ENCODE assay signal across 24 cellular contexts in the genomic region with DNA sequence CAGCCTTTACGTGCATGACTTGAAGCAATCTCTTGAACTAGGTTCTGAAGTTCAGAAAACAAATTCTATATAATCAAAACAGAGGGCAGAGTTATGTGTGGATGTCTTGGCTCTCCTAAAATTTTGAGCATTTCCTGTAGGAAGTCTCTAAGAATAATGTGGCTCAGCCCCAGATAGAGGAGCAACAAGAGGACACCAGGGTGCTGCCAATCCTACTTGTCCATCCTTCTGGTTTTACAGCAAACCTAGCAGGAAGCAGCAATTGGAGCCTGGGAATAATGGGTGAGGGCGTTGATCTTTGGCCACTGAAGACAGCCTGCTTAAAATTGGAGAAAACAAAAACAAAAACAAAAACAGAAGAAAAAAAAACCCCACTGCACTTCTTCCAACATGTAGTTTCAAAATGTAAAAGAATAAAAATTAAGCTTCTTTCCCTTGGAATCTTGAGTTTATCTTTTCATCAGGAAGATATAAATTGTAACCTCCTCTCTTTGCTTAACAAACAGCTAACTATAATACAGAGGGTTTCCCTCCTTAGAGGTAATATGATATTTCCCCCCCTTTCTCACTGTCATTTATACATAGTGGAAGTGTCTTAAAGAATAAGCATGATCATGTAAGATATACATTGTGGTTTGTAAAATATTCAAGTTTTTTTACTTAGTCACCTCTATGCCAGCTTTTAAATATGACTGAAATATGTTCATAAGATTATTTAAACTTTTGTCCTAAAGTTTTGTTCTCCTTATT.
DNase-seq lines count a peak whose midpoint lies in the region; ATAC-seq, FAIRE-seq and TF ChIP-seq lines count a peak whose summit lies in the region.
"Had no signal": no experiment of that assay in that cellular context is flagged by ENCODE, and none has a peak within 500 bp of the region (broad histone marks: within the 10 kb centered on the region; RNA-seq: fewer than 3 reads in every experiment).

No MANE protein-coding gene starts in this region.

- DNase-seq in NCI-H748 (lab: John Stamatoyannopoulos, UW; ENCODE audit: unreplicated experiment) (peak; percentile 88), H1 (ENCODE audit: low read depth in 1 of 2, low spot score in 2 of 2) (no peak), nephron progenitor cell (no peak), GM19239 (ENCODE audit: insufficient read length, low spot score) (no peak)
- DNase-seq in activated CD8-positive, alpha-beta T cell treated with anti-CD3 and anti-CD28 coated beads, Interleukin-2, amount 10 ng/mL, durations not matched to agents 7 days and 5 days = no peak
- DNase-seq: activated CD4-positive, alpha-beta memory T cell treated with anti-CD3 and anti-CD28 coated beads for 36 hours; activated naive CD4-positive, alpha-beta T cell treated with anti-CD3 and anti-CD28 coated beads, Interleukin-2, amount 50 U/mL, for 16 hours; activated T-cell treated with anti-CD3 and anti-CD28 coated beads, Interleukin-2, amount 50 U/mL, for 4 hours; DMS 273 treated with DMSO at 0.1 percent for 48 hours; kidney; mammary epithelial cell; naive thymus-derived CD8-positive, alpha-beta T cell; NCI-H1092; NCI-H2081 treated with DMSO at 0.1 percent for 48 hours; NCI-H446 treated with DMSO at 0.1 percent for 48 hours; stimulated activated CD4-positive, alpha-beta T cell treated with anti-CD3 and anti-CD28 coated beads, Interleukin-2, amount 100 ng/mL, for 48 hours; T-cell; WERI-Rb-1 had no signal

- no peak overlapping the region for H3K14ac ChIP-seq in H1 (ENCODE audit: insufficient read length)

- no peak overlapping the region for H3K4me3 Mint-ChIP-seq in nephron progenitor cell
- H3K4me3 Mint-ChIP-seq in activated CD8-positive, alpha-beta T cell treated with anti-CD3 and anti-CD28 coated beads, Interleukin-2, amount 10 ng/mL, durations not matched to agents 7 days and 5 days = no peak overlapping the region
- H3K4me3 Mint-ChIP-seq: activated CD4-positive, alpha-beta memory T cell treated with anti-CD3 and anti-CD28 coated beads for 36 hours; activated T-cell treated with anti-CD3 and anti-CD28 coated beads, Interleukin-2, amount 50 U/mL, for 4 hours; naive thymus-derived CD8-positive, alpha-beta T cell; T-cell had no signal

- H3K23ac ChIP-seq in H1 (ENCODE audit: insufficient read length) = no peak overlapping the region

- H3K4me3 ChIP-seq in ACC112 (ENCODE audit: low read depth, low read length) = peak overlapping the region; percentile 32; the same call in 1 of the 2 replicates
- H3K4me3 ChIP-seq in H1 (ENCODE audit: extremely low read depth in 1 of 4, insufficient read depth in 2 of 4, low read depth in 3 of 4, low read length in 4 of 4) = no peak overlapping the region
- H3K4me3 ChIP-seq: A549 had no signal

- H3K27ac ChIP-seq in ACC112 (ENCODE audit: low read depth, low read length) = peak overlapping the region; percentile 20
- H3K27ac ChIP-seq in H1 (ENCODE audit: low read depth, low read length) = no peak overlapping the region
- H3K27ac ChIP-seq: A549, C4-2B, WERI-Rb-1 had no signal

- H3K9ac ChIP-seq in H1 (replicated peaks in 1 of 4; ENCODE audit: extremely low read depth in 1 of 4, low read depth in 3 of 4, low read length in 3 of 4) = no peak overlapping the region

- peaks cover 33% of the 10 kb centered on the region for H3K4me1 ChIP-seq in ACC112 (ENCODE audit: control insufficient read depth, insufficient read depth, low read length, unreplicated experiment)
- H3K4me1 ChIP-seq in H1 (replicated peaks in 1 of 4; ENCODE audit: control insufficient read depth in 3 of 4, insufficient read depth in 4 of 4, low read length in 3 of 4) = no peaks in the 10 kb centered on the region

- TF ChIP-seq CTCF in H1 (IDR thresholded peaks at IDR 0.05; ENCODE audit: control extremely low read depth in 1 of 3, insufficient read depth in 1 of 3, low read depth in 1 of 3, low read length in 3 of 3) = no peak
- no peak for TF ChIP-seq CTCF in nephron progenitor cell (IDR thresholded peaks at IDR 0.05)

- ATAC-seq in HG02642 (IDR thresholded peaks at IDR 0.05; ENCODE audit: poor library complexity, unreplicated experiment) (no peak), HG02970 (IDR thresholded peaks at IDR 0.05; ENCODE audit: low FRiP score, unreplicated experiment) (no peak)
- no peak for ATAC-seq in activated CD8-positive, alpha-beta T cell treated with anti-CD3 and anti-CD28 coated beads, Interleukin-2, amount 10 ng/mL, durations not matched to agents 7 days and 5 days
- ATAC-seq: A549; activated T-cell treated with anti-CD3 and anti-CD28 coated beads, Interleukin-2, amount 50 U/mL, for 4 hours; naive thymus-derived CD8-positive, alpha-beta T cell; T-cell had no signal

- no peak for TF ChIP-seq RAD21 in H1 (IDR thresholded peaks at IDR 0.05 in 1 of 2, conservative IDR thresholded peaks at IDR 0.05 in 1 of 2; ENCODE audit: low read depth in 2 of 2, low read length in 2 of 2)

- H2AFZ ChIP-seq in ACC112 (ENCODE audit: low read length, unreplicated experiment) (peak overlapping the region; percentile 96), H1 (ENCODE audit: low read length) (peak overlapping the region; percentile 74; the same call in 1 of the 2 replicates)

- no peak overlapping the region for H2BK15ac ChIP-seq in H1 (ENCODE audit: low read length)

- no peaks in the 10 kb centered on the region for H4K20me1 ChIP-seq in H1 (replicated peaks in 1 of 2; ENCODE audit: control insufficient read depth in 1 of 2, insufficient read depth in 2 of 2, low read length in 2 of 2)

- no peaks in the 10 kb centered on the region for H3K79me1 ChIP-seq in H1 (ENCODE audit: low read depth, low read length)

- no peak overlapping the region for H4K91ac ChIP-seq in H1 (replicated peaks; ENCODE audit: insufficient read length, low read length)

- 62% methylated on average over 2 of the region's 2 CpGs; no CpG with 5 or more reads in 1 of the 2 experiments for WGBS in H1 (ENCODE audit: extremely low coverage in 1 of 2, insufficient coverage in 1 of 2, insufficient read length in 1 of 2, insufficient replicate concordance in 2 of 2, low coverage in 1 of 2, low lambda C conversion rate in 2 of 2, missing lambda C conversion rate in 1 of 2), 2 experiments

- H3K18ac ChIP-seq in H1 (ENCODE audit: extremely low read depth, low read length) = no peak overlapping the region

- no peak for FAIRE-seq in H1 (lab: Jason Lieb, UNC)
- no peak for FAIRE-seq in GM19239 (lab: Jason Lieb, UNC)
- FAIRE-seq: A549, urothelium cell line had no signal

- H2AK5ac ChIP-seq in H1 (ENCODE audit: low read depth, low read length) = no peak overlapping the region

- peaks cover 15% of the 10 kb centered on the region for H3K27me3 Mint-ChIP-seq in nephron progenitor cell (ENCODE audit: low read depth, poor library complexity)
- peaks cover 7% of the 10 kb centered on the region for H3K27me3 Mint-ChIP-seq in activated CD8-positive, alpha-beta T cell treated with anti-CD3 and anti-CD28 coated beads, Interleukin-2, amount 10 ng/mL, durations not matched to agents 7 days and 5 days (ENCODE audit: low read depth)

- H3K79me2 ChIP-seq in ACC112 (ENCODE audit: control insufficient read depth, insufficient read depth, low read length, unreplicated experiment) (no peaks in the 10 kb centered on the region), H1 (ENCODE audit: control insufficient read depth in 1 of 2, insufficient read depth in 2 of 2, low read length in 2 of 2) (no peaks in the 10 kb centered on the region)

- no peak overlapping the region for H4K5ac ChIP-seq in H1 (ENCODE audit: insufficient read length, low read depth, low read length)

- H3K4me2 ChIP-seq in H1 (ENCODE audit: insufficient read depth in 1 of 2, low read depth in 2 of 2, low read length in 2 of 2) = no peak overlapping the region
- H3K4me2 ChIP-seq: A549 had no signal

- H3K23me2 ChIP-seq in H1 (ENCODE audit: low read depth, low read length) = no peaks in the 10 kb centered on the region

- no peaks in the 10 kb centered on the region for H3K9me3 ChIP-seq in H1 (ENCODE audit: insufficient read depth in 2 of 2, low read depth in 1 of 2, low read length in 1 of 2)
- H3K9me3 ChIP-seq: A549 had no signal

- H2BK12ac ChIP-seq in H1 (ENCODE audit: low read depth, low read length) = no peak overlapping the region

- H4K8ac ChIP-seq in H1 (ENCODE audit: extremely low read depth, insufficient read depth, low read length) = no peak overlapping the region

- H3K27me3 ChIP-seq in ACC112 (ENCODE audit: insufficient read depth, low read length) (no peaks in the 10 kb centered on the region), H1 (replicated peaks in 1 of 4; ENCODE audit: control insufficient read depth in 3 of 4, extremely low read depth in 1 of 4, insufficient read depth in 3 of 4, low read length in 3 of 4) (no peaks in the 10 kb centered on the region)

- no peak overlapping the region for H2BK5ac ChIP-seq in H1 (ENCODE audit: low read depth, low read length)

- CTCF ChIA-PET in H1 (lab: Charles Lee; ENCODE audit: partially characterized antibody) = interaction anchor here (0.5 to 3.3 kb wide), 9 partner anchors 33 to 644 kb away, joined by 3 to 15 read pairs (median 3); no protein-coding TSS in a partner anchor
- CTCF ChIA-PET in activated CD8-positive, alpha-beta T cell treated with anti-CD3 and anti-CD28 coated beads, Interleukin-2, amount 10 ng/mL, durations not matched to agents 7 days and 5 days (lab: Charles Lee) = interaction anchor here (1.5 to 1.6 kb wide), 2 partner anchors 12 to 647 kb away, joined by 3 to 4 read pairs; no protein-coding TSS in a partner anchor

- peaks cover 9% of the 10 kb centered on the region for H3K4me1 Mint-ChIP-seq in nephron progenitor cell
- no peaks in the 10 kb centered on the region for H3K4me1 Mint-ChIP-seq in activated CD8-positive, alpha-beta T cell treated with anti-CD3 and anti-CD28 coated beads, Interleukin-2, amount 10 ng/mL, durations not matched to agents 7 days and 5 days (ENCODE audit: low read depth)
- H3K4me1 Mint-ChIP-seq: naive thymus-derived CD8-positive, alpha-beta T cell; T-cell had no signal

- TF ChIP-seq POLR2A in H1 (IDR thresholded peaks at IDR 0.05; ENCODE audit: control extremely low read depth in 1 of 2, low read depth in 2 of 2, low read length in 2 of 2) = no peak

- H2BK20ac ChIP-seq in H1 (ENCODE audit: low read length) = no peak overlapping the region

- no peaks in the 10 kb centered on the region for H3K36me3 Mint-ChIP-seq in nephron progenitor cell (ENCODE audit: low read depth)
- H3K36me3 Mint-ChIP-seq in activated CD8-positive, alpha-beta T cell treated with anti-CD3 and anti-CD28 coated beads, Interleukin-2, amount 10 ng/mL, durations not matched to agents 7 days and 5 days (ENCODE audit: low read depth) = no peaks in the 10 kb centered on the region
- H3K36me3 Mint-ChIP-seq: activated CD4-positive, alpha-beta memory T cell treated with anti-CD3 and anti-CD28 coated beads for 36 hours; naive thymus-derived CD8-positive, alpha-beta T cell; T-cell had no signal

- no peaks in the 10 kb centered on the region for H3K36me3 ChIP-seq in ACC112 (ENCODE audit: insufficient read depth, low read length)
- no peaks in the 10 kb centered on the region for H3K36me3 ChIP-seq in H1 (ENCODE audit: control insufficient read depth in 2 of 4, insufficient read depth in 4 of 4, low read length in 3 of 4)
- H3K36me3 ChIP-seq: WERI-Rb-1 had no signal

- POLR2A ChIA-PET in H1 (lab: Charles Lee; ENCODE audit: partially characterized antibody) = no interaction called here
- POLR2A ChIA-PET in activated CD8-positive, alpha-beta T cell treated with anti-CD3 and anti-CD28 coated beads, Interleukin-2, amount 10 ng/mL, durations not matched to agents 7 days and 5 days (lab: Charles Lee) = no interaction called here

- no peaks in the 10 kb centered on the region for H3K9me3 Mint-ChIP-seq in nephron progenitor cell
- no peaks in the 10 kb centered on the region for H3K9me3 Mint-ChIP-seq in activated CD8-positive, alpha-beta T cell treated with anti-CD3 and anti-CD28 coated beads, Interleukin-2, amount 10 ng/mL, durations not matched to agents 7 days and 5 days (ENCODE audit: insufficient read depth)
- H3K9me3 Mint-ChIP-seq: activated CD4-positive, alpha-beta memory T cell treated with anti-CD3 and anti-CD28 coated beads for 36 hours; activated T-cell treated with anti-CD3 and anti-CD28 coated beads, Interleukin-2, amount 50 U/mL, for 4 hours; naive thymus-derived CD8-positive, alpha-beta T cell; T-cell had no signal

- peak overlapping the region; percentile 73 for H3K27ac Mint-ChIP-seq in nephron progenitor cell
- no peak overlapping the region for H3K27ac Mint-ChIP-seq in activated CD8-positive, alpha-beta T cell treated with anti-CD3 and anti-CD28 coated beads, Interleukin-2, amount 10 ng/mL, durations not matched to agents 7 days and 5 days
- H3K27ac Mint-ChIP-seq: activated CD4-positive, alpha-beta memory T cell treated with anti-CD3 and anti-CD28 coated beads for 36 hours; naive thymus-derived CD8-positive, alpha-beta T cell; T-cell had no signal

- H3K4ac ChIP-seq in H1 (replicated peaks; ENCODE audit: insufficient read length, low read depth, low read length) = no peak overlapping the region

- no peak for TF ChIP-seq EP300 in H1 (IDR thresholded peaks at IDR 0.05; ENCODE audit: borderline replicate concordance in 1 of 2, low read depth in 2 of 2, low read length in 2 of 2)

- no peak overlapping the region for H2BK120ac ChIP-seq in H1 (replicated peaks; ENCODE audit: low read depth, low read length)

- H3K56ac ChIP-seq in H1 (replicated peaks; ENCODE audit: insufficient read length, low read depth, low read length) = no peak overlapping the region
